ENCODE assay signal across 1 cellular context in genomic region chr5:150449491-150450339, GRCh38.
A peak's percentile ranks its signal among the peaks of the same experiment; 100 is the strongest.
TF ChIP-seq lines count a peak whose summit lies in the region.

Gene RPS14 (minus strand): TSS chr5:150449739. CDS start chr5:150447733, 2,006 bp downstream.

TF ChIP-seq in HepG2, 621 proteins besides CTCF, POLR2A, EP300 and RAD21 (continued from another document and continues in another):
- TF ChIP-seq REST (IDR thresholded peaks at IDR 0.05; ENCODE audit: borderline replicate concordance in 1 of 2, low read depth in 1 of 2, low read length in 2 of 2), result peak in 1 of 2 experiments; percentile 66; a peak in 1 of 4 replicates
- TF ChIP-seq ZBTB42 (CRISPR knock-in tag; IDR thresholded peaks at IDR 0.05), result 0 out of 2 replicates have a peak, but pooled peaks have one; percentile 30
- TF ChIP-seq SMAD3 (CRISPR knock-in tag; IDR thresholded peaks at IDR 0.05), result no peak
- TF ChIP-seq ZUFSP (CRISPR knock-in tag; IDR thresholded peaks at IDR 0.05; ENCODE audit: borderline replicate concordance), result no peak
- TF ChIP-seq SP1 (IDR thresholded peaks at IDR 0.05), result no peak
- TF ChIP-seq SP1 (CRISPR knock-in tag; IDR thresholded peaks at IDR 0.05), result peak; percentile 76; the same call in 1 of the 2 replicates
- TF ChIP-seq NFAT5 (CRISPR knock-in tag; IDR thresholded peaks at IDR 0.05), result peak; percentile 53; the same call in 1 of the 2 replicates
- 0 out of 2 replicates have a peak, but pooled peaks have one; percentile 15 for TF ChIP-seq ZNF446 (CRISPR knock-in tag; IDR thresholded peaks at IDR 0.05)
- peak; percentile 86 for TF ChIP-seq ZMYM3 (CRISPR knock-in tag; IDR thresholded peaks at IDR 0.05)
- TF ChIP-seq ATF1 (CRISPR knock-in tag; IDR thresholded peaks at IDR 0.05), result peak; percentile 89
- peak; percentile 85; the same call in 1 of the 2 replicates for TF ChIP-seq EHMT2 (IDR thresholded peaks at IDR 0.05; ENCODE audit: borderline replicate concordance, low read depth, low read length)
- no peak for TF ChIP-seq DMTF1 (CRISPR knock-in tag; IDR thresholded peaks at IDR 0.05)
- peak; percentile 42 for TF ChIP-seq TEAD3 (CRISPR knock-in tag; optimal IDR thresholded peaks at IDR 0.05; ENCODE audit: borderline replicate concordance)
- peak; percentile 95 for TF ChIP-seq NRL (CRISPR knock-in tag; IDR thresholded peaks at IDR 0.05; ENCODE audit: borderline replicate concordance)
- TF ChIP-seq ZNF781 (CRISPR knock-in tag; IDR thresholded peaks at IDR 0.05; ENCODE audit: borderline replicate concordance, not compliant biosample characterization), result peak; percentile 93
- TF ChIP-seq UBTF (CRISPR knock-in tag; IDR thresholded peaks at IDR 0.05), result peak; percentile 77; the same call in 1 of the 2 replicates
- TF ChIP-seq ZNF577 (CRISPR knock-in tag; IDR thresholded peaks at IDR 0.05; ENCODE audit: borderline replicate concordance, low read depth), result no peak
- no peak for TF ChIP-seq HNF4A (CRISPR knock-in tag; IDR thresholded peaks at IDR 0.05)
- TF ChIP-seq ZNF557 (CRISPR knock-in tag; IDR thresholded peaks at IDR 0.05), result no peak
- TF ChIP-seq ZNF737 (CRISPR knock-in tag; IDR thresholded peaks at IDR 0.05; ENCODE audit: borderline replicate concordance), result no peak
- no peak for TF ChIP-seq ZEB1 (IDR thresholded peaks at IDR 0.05; ENCODE audit: insufficient replicate concordance, low read depth)
- TF ChIP-seq ZNF546 (CRISPR knock-in tag; conservative IDR thresholded peaks at IDR 0.05), result no peak
- peak; percentile 84 for TF ChIP-seq ZNF598 (CRISPR knock-in tag; IDR thresholded peaks at IDR 0.05; ENCODE audit: borderline replicate concordance)
- TF ChIP-seq U2AF2 (IDR thresholded peaks at IDR 0.05; ENCODE audit: low read depth, low read length), result no peak
- TF ChIP-seq CREBL2 (CRISPR knock-in tag; IDR thresholded peaks at IDR 0.05; ENCODE audit: borderline replicate concordance), result peak; percentile 41; the same call in 1 of the 2 replicates
- no peak for TF ChIP-seq PREB (CRISPR knock-in tag; IDR thresholded peaks at IDR 0.05)
- TF ChIP-seq PCBP2 (optimal IDR thresholded peaks at IDR 0.05; ENCODE audit: low read depth, low read length, poor library complexity, severe bottlenecking), result no peak
- peak; percentile 79 for TF ChIP-seq REPIN1 (CRISPR knock-in tag; IDR thresholded peaks at IDR 0.05; ENCODE audit: borderline replicate concordance, low read depth)
- peak; percentile 52; the same call in 1 of the 2 replicates for TF ChIP-seq JUN (CRISPR knock-in tag; IDR thresholded peaks at IDR 0.05)
- TF ChIP-seq ZIK1 (CRISPR knock-in tag; IDR thresholded peaks at IDR 0.05; ENCODE audit: borderline replicate concordance, low read depth), result no peak
- 0 out of 2 replicates have a peak, but pooled peaks have one; percentile 64 for TF ChIP-seq THAP7 (CRISPR knock-in tag; IDR thresholded peaks at IDR 0.05)
- TF ChIP-seq ZNF263 (CRISPR knock-in tag; IDR thresholded peaks at IDR 0.05), result no peak
- TF ChIP-seq ZNF703 (CRISPR knock-in tag; IDR thresholded peaks at IDR 0.05; ENCODE audit: borderline replicate concordance), result no peak
- no peak; the same call in 1 of the 2 replicates for TF ChIP-seq ZC3H4 (CRISPR knock-in tag; IDR thresholded peaks at IDR 0.05; ENCODE audit: borderline replicate concordance)
- TF ChIP-seq SOX13 (IDR thresholded peaks at IDR 0.05), result no peak
- no peak for TF ChIP-seq SOX13 (CRISPR knock-in tag; conservative IDR thresholded peaks at IDR 0.05 in 1 of 2, IDR thresholded peaks at IDR 0.05 in 1 of 2)
- TF ChIP-seq ZNF343 (CRISPR knock-in tag; IDR thresholded peaks at IDR 0.05), result no peak; the same call in 1 of the 2 replicates
- TF ChIP-seq ZNF850 (CRISPR knock-in tag; conservative IDR thresholded peaks at IDR 0.05), result no peak
- no peak for TF ChIP-seq ATF4 (CRISPR knock-in tag; IDR thresholded peaks at IDR 0.05)
- no peak for TF ChIP-seq SNRNP70 (IDR thresholded peaks at IDR 0.05; ENCODE audit: low read depth, low read length)
- peak; percentile 80; the same call in 1 of the 2 replicates for TF ChIP-seq NFKB2 (CRISPR knock-in tag; IDR thresholded peaks at IDR 0.05; ENCODE audit: borderline replicate concordance)
